Comparison of ENCODE assay signal across 11 cellular contexts in genomic region chr7:73307436-73307835, GRCh38. TPM values are rescaled to one million over a fixed set of nuclear protein-coding genes. Genes with fewer than 3 reads are reported as not detected.
DNase-seq lines count a peak whose midpoint lies in the region; ATAC-seq and TF ChIP-seq lines count a peak whose summit lies in the region.
"Had no signal": no experiment of that assay in that cellular context is flagged by ENCODE, and none has a peak within 500 bp of the region (broad histone marks: within the 10 kb centered on the region; RNA-seq: fewer than 3 reads in every experiment).

No MANE protein-coding gene starts in this region.

- peaks cover 32 to 46% of the 10 kb centered on the region in 2 donors for H3K36me3 Mint-ChIP-seq in CD4-positive, alpha-beta memory T cell
- H3K36me3 Mint-ChIP-seq in IgD-negative memory B cell, result peaks cover 5% of the 10 kb centered on the region
- peaks cover 15% of the 10 kb centered on the region for H3K36me3 Mint-ChIP-seq in nephron progenitor cell (ENCODE audit: low read depth)

- H3K27me3 ChIP-seq in CD4-positive, alpha-beta memory T cell (ENCODE audit: insufficient read depth, low read length), result no peaks in the 10 kb centered on the region
- H3K27me3 ChIP-seq in mammary epithelial cell (ENCODE audit: insufficient read depth, low read length), result no peaks in the 10 kb centered on the region

- no peak overlapping the region for H2AFZ ChIP-seq in mammary epithelial cell (ENCODE audit: low read depth, low read length)

- CTCF ChIA-PET in CD4-positive, alpha-beta memory T cell (lab: Charles Lee; ENCODE audit: partially characterized antibody), result interaction anchor here (0.8 kb wide), 1 partner anchor 17 kb away, joined by 4 read pairs; no protein-coding TSS in a partner anchor
- CTCF ChIA-PET in mammary epithelial cell (lab: Charles Lee; ENCODE audit: low non-redundant PET), result no interaction called here

- WGBS in mammary epithelial cell (ENCODE audit: low coverage, missing lambda C conversion rate), result 100% methylated on average over 7 of the region's 13 CpGs

- peak overlapping the region in 6 of 7 donors; percentile 69 to 88 (median 81) for H3K27ac Mint-ChIP-seq in CD4-positive, alpha-beta memory T cell
- H3K27ac Mint-ChIP-seq in IgD-negative memory B cell (peak overlapping the region; percentile 40 to 63 (median 49)), nephron progenitor cell (peak overlapping the region; percentile 21)

- peak overlapping the region; percentile 92 to 99 (median 98) for H3K4me3 Mint-ChIP-seq in CD4-positive, alpha-beta memory T cell
- H3K4me3 Mint-ChIP-seq in IgD-negative memory B cell, result peak overlapping the region; percentile 91 to 98 (median 94)
- H3K4me3 Mint-ChIP-seq in nephron progenitor cell, result peak overlapping the region; percentile 95

- no peaks in the 10 kb centered on the region for H3K27me3 Mint-ChIP-seq in CD4-positive, alpha-beta memory T cell
- no peaks in the 10 kb centered on the region for H3K27me3 Mint-ChIP-seq in IgD-negative memory B cell
- H3K27me3 Mint-ChIP-seq in nephron progenitor cell (ENCODE audit: low read depth, poor library complexity), result peaks cover 3% of the 10 kb centered on the region

- H3K36me3 ChIP-seq in CD4-positive, alpha-beta memory T cell (ENCODE audit: insufficient read depth, low read length), result peaks cover 25% of the 10 kb centered on the region
- peaks cover 8% of the 10 kb centered on the region for H3K36me3 ChIP-seq in mammary epithelial cell (ENCODE audit: insufficient read depth, low read length)

- ATAC-seq in HG03159 (IDR thresholded peaks at IDR 0.05; ENCODE audit: unreplicated experiment) (no peak), GM21576 (IDR thresholded peaks at IDR 0.05; ENCODE audit: unreplicated experiment) (no peak)
- ATAC-seq: activated CD4-positive, CD25-positive, alpha-beta regulatory T cell treated with anti-CD3 and anti-CD28 coated beads, Interleukin-2, amount 50 U/mL, for 24 hours had no signal

- peaks cover 29% of the 10 kb centered on the region for H3K79me2 ChIP-seq in mammary epithelial cell (ENCODE audit: insufficient read depth, low read length)

- in situ Hi-C loops in mammary epithelial cell (cut with MboI; ENCODE audit: low sequenced_read_pairs in 2 of 2), result no loop called here

- POLR2A ChIA-PET in CD4-positive, alpha-beta memory T cell (lab: Charles Lee; ENCODE audit: partially characterized antibody), result no interaction called here

- peaks cover 17% of the 10 kb centered on the region for H3K4me1 ChIP-seq in CD4-positive, alpha-beta memory T cell (ENCODE audit: insufficient read depth, low read length)
- H3K4me1 ChIP-seq in mammary epithelial cell (ENCODE audit: insufficient read depth, low read length), result no peaks in the 10 kb centered on the region

- no peaks in the 10 kb centered on the region for H4K20me1 ChIP-seq in mammary epithelial cell (ENCODE audit: insufficient read depth, low read length)

- H3K9me3 Mint-ChIP-seq in CD4-positive, alpha-beta memory T cell, result no peaks in the 10 kb centered on the region
- H3K9me3 Mint-ChIP-seq in IgD-negative memory B cell (no peaks in the 10 kb centered on the region), nephron progenitor cell (no peaks in the 10 kb centered on the region)

- intact Hi-C loops in CD4-positive, alpha-beta memory T cell (cut with micrococcal nuclease), result no loop called here
- intact Hi-C loops in mammary epithelial cell (cut with micrococcal nuclease), result no loop called here

- H3K9me3 ChIP-seq in CD4-positive, alpha-beta memory T cell (ENCODE audit: control insufficient read depth in 1 of 2, low read length in 2 of 2), result no peaks in the 10 kb centered on the region
- no peaks in the 10 kb centered on the region for H3K9me3 ChIP-seq in mammary epithelial cell (replicated peaks; ENCODE audit: insufficient read depth, low read length)

- H3K27ac ChIP-seq in CD4-positive, alpha-beta memory T cell (ENCODE audit: low read depth, low read length), result peak overlapping the region; percentile 43
- H3K27ac ChIP-seq in mammary epithelial cell (ENCODE audit: insufficient read depth, low read depth, low read length), result no peak overlapping the region

- H3K9ac ChIP-seq in mammary epithelial cell (ENCODE audit: insufficient read depth, low read length), result no peak overlapping the region

- dilution Hi-C loops in mammary epithelial cell (cut with HindIII; ENCODE audit: low sequenced_read_pairs), result no loop called here

- H3K4me1 Mint-ChIP-seq in CD4-positive, alpha-beta memory T cell, result peaks cover 17 to 39% (median 29%) of the 10 kb centered on the region in 4 donors
- H3K4me1 Mint-ChIP-seq in IgD-negative memory B cell (peaks cover 13 to 22% (median 16%) of the 10 kb centered on the region in 3 donors), nephron progenitor cell (peaks cover 33% of the 10 kb centered on the region)

- no TSS peak for BruUV-seq in mammary epithelial cell (replicated peaks; lab: Mats Ljungman, UMichigan)

- peak overlapping the region in 1 of 2 donors; percentile 72 for H3K4me3 ChIP-seq in CD4-positive, alpha-beta memory T cell (ENCODE audit: low read length in 2 of 2)
- peak overlapping the region in 2 of 3 experiments; percentile 66 to 79 for H3K4me3 ChIP-seq in mammary epithelial cell (replicated peaks in 1 of 3; ENCODE audit: insufficient read depth in 1 of 3, low read depth in 2 of 3, low read length in 3 of 3)

- peak overlapping the region; percentile 78 for H3K4me2 ChIP-seq in mammary epithelial cell (ENCODE audit: insufficient read depth, low read depth, low read length)

- no peak for TF ChIP-seq CTCF in mammary epithelial cell (conservative IDR thresholded peaks at IDR 0.05 in 1 of 2, IDR thresholded peaks at IDR 0.05 in 1 of 2; ENCODE audit: extremely low read depth in 1 of 2, insufficient read depth in 1 of 2, low read depth in 1 of 2, low read length in 2 of 2)
- no peak for TF ChIP-seq CTCF in nephron progenitor cell (IDR thresholded peaks at IDR 0.05)

- no peak for DNase-seq in CD4-positive, alpha-beta memory T cell
- no peak for DNase-seq in mammary epithelial cell
- no peak for DNase-seq in nephron progenitor cell
- no peak for DNase-seq in NCI-H1092 (lab: John Stamatoyannopoulos, UW)
- DNase-seq in LoVo (ENCODE audit: low spot score), result no peak
- DNase-seq: islet precursor cell; stimulated activated CD4-positive, alpha-beta T cell treated with anti-CD3 and anti-CD28 coated beads, Interleukin-1b, Interleukin-23, amount 100 ng/mL, for 48 hours had no signal

RNA-seq across cellular contexts. Expression of gene NSUN5, which starts 1.2 kb away (rescaled TPM):
- 10 to 100 TPM; 54.4 to 62.5 TPM for total RNA-seq in CD4-positive, alpha-beta memory T cell
- polyA plus RNA-seq in CD4-positive, alpha-beta memory T cell, result 10 to 100 TPM; 39.9 to 47.7 TPM
- polyA plus RNA-seq in IgD-negative memory B cell, result 58.4 TPM
- total RNA-seq in mammary epithelial cell, result 10 to 100 TPM; 20.3 to 39.1 TPM
- 31.4 TPM for polyA plus RNA-seq in mammary epithelial cell
- 15.3 TPM for polyA minus RNA-seq in mammary epithelial cell

RNA-seq across cellular contexts. Expression of gene TRIM50, which starts 20.4 kb away (rescaled TPM):
- not detected for total RNA-seq in CD4-positive, alpha-beta memory T cell
- not detected for polyA plus RNA-seq in CD4-positive, alpha-beta memory T cell
- polyA plus RNA-seq in IgD-negative memory B cell (not detected), mammary epithelial cell (not detected)
- total RNA-seq in mammary epithelial cell, result under 1 TPM in 1 of 2 donors, not detected in 1; under 0.01 TPM
- not detected for polyA minus RNA-seq in mammary epithelial cell

RNA-seq across cellular contexts. Expression of gene FKBP6, which starts 20.5 kb away (rescaled TPM):
- total RNA-seq in CD4-positive, alpha-beta memory T cell, result not detected
- polyA plus RNA-seq in CD4-positive, alpha-beta memory T cell, result not detected
- polyA plus RNA-seq in IgD-negative memory B cell (not detected), mammary epithelial cell (0.07 TPM)
- not detected for total RNA-seq in mammary epithelial cell
- not detected for polyA minus RNA-seq in mammary epithelial cell

Comparison
In these comparisons a context has a peak if more than half of its experiments do, and no peak if none do; other contexts are left out.
1. H3K27ac Mint-ChIP-seq: peak in every context shown above with its lines; median percentile 81 in CD4-positive, alpha-beta memory T cell; 49 in IgD-negative memory B cell; 21 in nephron progenitor cell.